1 cellular context compared by ENCODE assay signal in the genomic region with DNA sequence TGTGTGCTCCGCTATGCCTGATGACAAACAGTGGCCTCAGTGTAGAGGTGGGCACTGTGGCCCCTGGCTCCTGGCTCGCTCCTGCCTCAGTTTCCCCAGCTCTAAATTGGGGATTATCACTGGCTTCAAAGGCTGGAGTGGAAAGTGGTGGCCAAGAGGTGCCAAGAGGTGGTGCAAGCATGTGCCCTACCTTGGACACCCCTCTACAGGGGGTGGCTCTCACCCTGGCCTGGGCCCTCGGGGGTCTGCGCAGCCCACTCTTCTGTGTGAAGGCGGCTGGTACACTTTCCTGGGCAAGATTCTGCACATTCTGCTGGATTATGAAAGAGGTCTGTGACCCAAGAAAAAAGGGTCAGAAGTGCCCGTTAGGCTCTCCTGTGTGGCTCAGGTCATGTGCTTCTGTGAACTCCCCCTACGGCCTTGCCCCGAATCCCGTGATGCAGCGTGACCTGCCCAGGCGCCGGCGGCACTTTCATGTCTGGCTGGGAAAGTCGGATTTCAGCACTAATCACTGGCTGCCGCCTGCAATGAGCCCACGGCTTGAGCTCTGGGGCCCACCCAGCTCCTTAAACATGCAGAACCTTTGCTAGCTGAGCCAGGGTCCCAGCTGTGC.
A peak's percentile ranks its signal among the peaks of the same experiment; 100 is the strongest.
TF ChIP-seq lines count a peak whose summit lies in the region.

No MANE protein-coding gene starts in this region.

TF ChIP-seq in HepG2, 621 proteins besides CTCF, POLR2A, EP300 and RAD21 (continued from another document and continues in another):
- TF ChIP-seq ARNT2 (CRISPR knock-in tag; IDR thresholded peaks at IDR 0.05; ENCODE audit: low read depth) (peak; percentile 66; the same call in 1 of the 2 replicates), ZNF724P (CRISPR knock-in tag; IDR thresholded peaks at IDR 0.05; ENCODE audit: borderline replicate concordance) (peak; percentile 56; the same call in 1 of the 2 replicates), ZNF788 (CRISPR knock-in tag; IDR thresholded peaks at IDR 0.05; ENCODE audit: borderline replicate concordance) (peak; percentile 74; the same call in 1 of the 2 replicates), MIXL1 (CRISPR knock-in tag; IDR thresholded peaks at IDR 0.05) (peak; percentile 66), HOXD1 (CRISPR knock-in tag; IDR thresholded peaks at IDR 0.05) (peak; percentile 79; the same call in 1 of the 2 replicates), YEATS4 (CRISPR knock-in tag; IDR thresholded peaks at IDR 0.05; ENCODE audit: borderline replicate concordance) (peak; percentile 68; the same call in 1 of the 2 replicates), CBX5 (CRISPR knock-in tag; IDR thresholded peaks at IDR 0.05; ENCODE audit: borderline replicate concordance) (peak; percentile 21; the same call in 1 of the 2 replicates), MED13 (CRISPR knock-in tag; IDR thresholded peaks at IDR 0.05) (peak; percentile 98), ZNF335 (CRISPR knock-in tag; IDR thresholded peaks at IDR 0.05) (0 out of 2 replicates have a peak, but pooled peaks have one; percentile 42), ESRRA (CRISPR knock-in tag; IDR thresholded peaks at IDR 0.05; ENCODE audit: low read depth) (peak; percentile 62), DMAP1 (CRISPR knock-in tag; IDR thresholded peaks at IDR 0.05) (peak; percentile 83), HNRNPLL (IDR thresholded peaks at IDR 0.05; ENCODE audit: low read depth, low read length, poor library complexity, severe bottlenecking) (peak; percentile 48), TBX2 (CRISPR knock-in tag; IDR thresholded peaks at IDR 0.05; ENCODE audit: borderline replicate concordance) (peak; percentile 90), CBFB (CRISPR knock-in tag; IDR thresholded peaks at IDR 0.05) (peak; percentile 67), PHF8 (CRISPR knock-in tag; IDR thresholded peaks at IDR 0.05) (0 out of 2 replicates have a peak, but pooled peaks have one; percentile 32), KDM2A (CRISPR knock-in tag; IDR thresholded peaks at IDR 0.05; ENCODE audit: borderline replicate concordance, low read depth) (peak; percentile 81), TBL1XR1 (IDR thresholded peaks at IDR 0.05; ENCODE audit: borderline replicate concordance, low read length, partially characterized antibody) (peak; percentile 47), MIER2 (CRISPR knock-in tag; IDR thresholded peaks at IDR 0.05) (peak; percentile 39; the same call in 1 of the 2 replicates), NCOA2 (CRISPR knock-in tag; IDR thresholded peaks at IDR 0.05) (peak; percentile 95), NR2C2 (CRISPR knock-in tag; IDR thresholded peaks at IDR 0.05; ENCODE audit: borderline replicate concordance) (peak; percentile 85), ZNF160 (CRISPR knock-in tag; IDR thresholded peaks at IDR 0.05) (peak; percentile 64; the same call in 1 of the 2 replicates), ZNF746 (CRISPR knock-in tag; IDR thresholded peaks at IDR 0.05) (peak; percentile 69; the same call in 1 of the 2 replicates), ZMYM4 (CRISPR knock-in tag; IDR thresholded peaks at IDR 0.05) (peak; percentile 43; the same call in 1 of the 2 replicates), THAP11 (CRISPR knock-in tag; IDR thresholded peaks at IDR 0.05) (peak; percentile 71), NFKBIZ (CRISPR knock-in tag; IDR thresholded peaks at IDR 0.05) (0 out of 2 replicates have a peak, but pooled peaks have one; percentile 44)
- TF ChIP-seq, protein P1, sequence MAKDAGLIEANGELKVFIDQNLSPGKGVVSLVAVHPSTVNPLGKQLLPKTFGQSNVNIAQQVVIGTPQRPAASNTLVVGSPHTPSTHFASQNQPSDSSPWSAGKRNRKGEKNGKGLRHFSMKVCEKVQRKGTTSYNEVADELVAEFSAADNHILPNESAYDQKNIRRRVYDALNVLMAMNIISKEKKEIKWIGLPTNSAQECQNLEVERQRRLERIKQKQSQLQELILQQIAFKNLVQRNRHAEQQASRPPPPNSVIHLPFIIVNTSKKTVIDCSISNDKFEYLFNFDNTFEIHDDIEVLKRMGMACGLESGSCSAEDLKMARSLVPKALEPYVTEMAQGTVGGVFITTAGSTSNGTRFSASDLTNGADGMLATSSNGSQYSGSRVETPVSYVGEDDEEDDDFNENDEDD (CRISPR knock-in tag; IDR thresholded peaks at IDR 0.05; ENCODE audit: borderline replicate concordance), result peak; percentile 62; the same call in 1 of the 2 replicates
- TF ChIP-seq, protein P2, sequence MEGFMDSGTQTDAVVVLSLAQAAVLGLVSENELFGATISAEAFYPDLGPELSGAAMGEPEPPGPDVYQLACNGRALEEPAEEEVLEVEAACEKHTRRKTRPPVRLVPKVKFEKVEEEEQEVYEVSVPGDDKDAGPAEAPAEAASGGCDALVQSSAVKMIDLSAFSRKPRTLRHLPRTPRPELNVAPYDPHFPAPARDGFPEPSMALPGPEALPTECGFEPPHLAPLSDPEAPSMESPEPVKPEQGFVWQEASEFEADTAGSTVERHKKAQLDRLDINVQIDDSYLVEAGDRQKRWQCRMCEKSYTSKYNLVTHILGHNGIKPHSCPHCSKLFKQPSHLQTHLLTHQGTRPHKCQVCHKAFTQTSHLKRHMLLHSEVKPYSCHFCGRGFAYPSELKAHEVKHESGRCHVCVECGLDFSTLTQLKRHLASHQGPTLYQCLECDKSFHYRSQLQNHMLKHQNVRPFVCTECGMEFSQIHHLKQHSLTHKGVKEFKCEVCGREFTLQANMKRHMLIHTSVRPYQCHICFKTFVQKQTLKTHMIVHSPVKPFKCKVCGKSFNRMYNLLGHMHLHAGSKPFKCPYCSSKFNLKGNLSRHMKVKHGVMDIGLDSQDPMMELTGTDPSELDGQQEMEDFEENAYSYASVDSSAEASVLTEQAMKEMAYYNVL (CRISPR knock-in tag; IDR thresholded peaks at IDR 0.05; ENCODE audit: borderline replicate concordance), result 0 out of 2 replicates have a peak, but pooled peaks have one; percentile 62
- TF ChIP-seq, protein P3, sequence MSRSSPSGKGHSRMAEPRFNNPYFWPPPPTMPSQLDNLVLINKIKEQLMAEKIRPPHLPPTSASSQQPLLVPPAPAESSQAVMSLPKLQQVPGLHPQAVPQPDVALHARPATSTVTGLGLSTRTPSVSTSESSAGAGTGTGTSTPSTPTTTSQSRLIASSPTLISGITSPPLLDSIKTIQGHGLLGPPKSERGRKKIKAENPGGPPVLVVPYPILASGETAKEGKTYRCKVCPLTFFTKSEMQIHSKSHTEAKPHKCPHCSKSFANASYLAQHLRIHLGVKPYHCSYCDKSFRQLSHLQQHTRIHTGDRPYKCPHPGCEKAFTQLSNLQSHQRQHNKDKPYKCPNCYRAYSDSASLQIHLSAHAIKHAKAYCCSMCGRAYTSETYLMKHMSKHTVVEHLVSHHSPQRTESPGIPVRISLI (CRISPR knock-in tag; IDR thresholded peaks at IDR 0.05; ENCODE audit: borderline replicate concordance), result peak; percentile 68; the same call in 1 of the 2 replicates
- TF ChIP-seq, protein P4, sequence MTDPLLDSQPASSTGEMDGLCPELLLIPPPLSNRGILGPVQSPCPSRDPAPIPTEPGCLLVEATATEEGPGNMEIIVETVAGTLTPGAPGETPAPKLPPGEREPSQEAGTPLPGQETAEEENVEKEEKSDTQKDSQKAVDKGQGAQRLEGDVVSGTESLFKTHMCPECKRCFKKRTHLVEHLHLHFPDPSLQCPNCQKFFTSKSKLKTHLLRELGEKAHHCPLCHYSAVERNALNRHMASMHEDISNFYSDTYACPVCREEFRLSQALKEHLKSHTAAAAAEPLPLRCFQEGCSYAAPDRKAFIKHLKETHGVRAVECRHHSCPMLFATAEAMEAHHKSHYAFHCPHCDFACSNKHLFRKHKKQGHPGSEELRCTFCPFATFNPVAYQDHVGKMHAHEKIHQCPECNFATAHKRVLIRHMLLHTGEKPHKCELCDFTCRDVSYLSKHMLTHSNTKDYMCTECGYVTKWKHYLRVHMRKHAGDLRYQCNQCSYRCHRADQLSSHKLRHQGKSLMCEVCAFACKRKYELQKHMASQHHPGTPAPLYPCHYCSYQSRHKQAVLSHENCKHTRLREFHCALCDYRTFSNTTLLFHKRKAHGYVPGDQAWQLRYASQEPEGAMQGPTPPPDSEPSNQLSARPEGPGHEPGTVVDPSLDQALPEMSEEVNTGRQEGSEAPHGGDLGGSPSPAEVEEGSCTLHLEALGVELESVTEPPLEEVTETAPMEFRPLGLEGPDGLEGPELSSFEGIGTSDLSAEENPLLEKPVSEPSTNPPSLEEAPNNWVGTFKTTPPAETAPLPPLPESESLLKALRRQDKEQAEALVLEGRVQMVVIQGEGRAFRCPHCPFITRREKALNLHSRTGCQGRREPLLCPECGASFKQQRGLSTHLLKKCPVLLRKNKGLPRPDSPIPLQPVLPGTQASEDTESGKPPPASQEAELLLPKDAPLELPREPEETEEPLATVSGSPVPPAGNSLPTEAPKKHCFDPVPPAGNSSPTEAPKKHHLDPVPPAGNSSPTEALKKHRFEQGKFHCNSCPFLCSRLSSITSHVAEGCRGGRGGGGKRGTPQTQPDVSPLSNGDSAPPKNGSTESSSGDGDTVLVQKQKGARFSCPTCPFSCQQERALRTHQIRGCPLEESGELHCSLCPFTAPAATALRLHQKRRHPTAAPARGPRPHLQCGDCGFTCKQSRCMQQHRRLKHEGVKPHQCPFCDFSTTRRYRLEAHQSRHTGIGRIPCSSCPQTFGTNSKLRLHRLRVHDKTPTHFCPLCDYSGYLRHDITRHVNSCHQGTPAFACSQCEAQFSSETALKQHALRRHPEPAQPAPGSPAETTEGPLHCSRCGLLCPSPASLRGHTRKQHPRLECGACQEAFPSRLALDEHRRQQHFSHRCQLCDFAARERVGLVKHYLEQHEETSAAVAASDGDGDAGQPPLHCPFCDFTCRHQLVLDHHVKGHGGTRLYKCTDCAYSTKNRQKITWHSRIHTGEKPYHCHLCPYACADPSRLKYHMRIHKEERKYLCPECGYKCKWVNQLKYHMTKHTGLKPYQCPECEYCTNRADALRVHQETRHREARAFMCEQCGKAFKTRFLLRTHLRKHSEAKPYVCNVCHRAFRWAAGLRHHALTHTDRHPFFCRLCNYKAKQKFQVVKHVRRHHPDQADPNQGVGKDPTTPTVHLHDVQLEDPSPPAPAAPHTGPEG (CRISPR knock-in tag; IDR thresholded peaks at IDR 0.05), result peak; percentile 63; the same call in 1 of the 2 replicates
- TF ChIP-seq, protein P5, sequence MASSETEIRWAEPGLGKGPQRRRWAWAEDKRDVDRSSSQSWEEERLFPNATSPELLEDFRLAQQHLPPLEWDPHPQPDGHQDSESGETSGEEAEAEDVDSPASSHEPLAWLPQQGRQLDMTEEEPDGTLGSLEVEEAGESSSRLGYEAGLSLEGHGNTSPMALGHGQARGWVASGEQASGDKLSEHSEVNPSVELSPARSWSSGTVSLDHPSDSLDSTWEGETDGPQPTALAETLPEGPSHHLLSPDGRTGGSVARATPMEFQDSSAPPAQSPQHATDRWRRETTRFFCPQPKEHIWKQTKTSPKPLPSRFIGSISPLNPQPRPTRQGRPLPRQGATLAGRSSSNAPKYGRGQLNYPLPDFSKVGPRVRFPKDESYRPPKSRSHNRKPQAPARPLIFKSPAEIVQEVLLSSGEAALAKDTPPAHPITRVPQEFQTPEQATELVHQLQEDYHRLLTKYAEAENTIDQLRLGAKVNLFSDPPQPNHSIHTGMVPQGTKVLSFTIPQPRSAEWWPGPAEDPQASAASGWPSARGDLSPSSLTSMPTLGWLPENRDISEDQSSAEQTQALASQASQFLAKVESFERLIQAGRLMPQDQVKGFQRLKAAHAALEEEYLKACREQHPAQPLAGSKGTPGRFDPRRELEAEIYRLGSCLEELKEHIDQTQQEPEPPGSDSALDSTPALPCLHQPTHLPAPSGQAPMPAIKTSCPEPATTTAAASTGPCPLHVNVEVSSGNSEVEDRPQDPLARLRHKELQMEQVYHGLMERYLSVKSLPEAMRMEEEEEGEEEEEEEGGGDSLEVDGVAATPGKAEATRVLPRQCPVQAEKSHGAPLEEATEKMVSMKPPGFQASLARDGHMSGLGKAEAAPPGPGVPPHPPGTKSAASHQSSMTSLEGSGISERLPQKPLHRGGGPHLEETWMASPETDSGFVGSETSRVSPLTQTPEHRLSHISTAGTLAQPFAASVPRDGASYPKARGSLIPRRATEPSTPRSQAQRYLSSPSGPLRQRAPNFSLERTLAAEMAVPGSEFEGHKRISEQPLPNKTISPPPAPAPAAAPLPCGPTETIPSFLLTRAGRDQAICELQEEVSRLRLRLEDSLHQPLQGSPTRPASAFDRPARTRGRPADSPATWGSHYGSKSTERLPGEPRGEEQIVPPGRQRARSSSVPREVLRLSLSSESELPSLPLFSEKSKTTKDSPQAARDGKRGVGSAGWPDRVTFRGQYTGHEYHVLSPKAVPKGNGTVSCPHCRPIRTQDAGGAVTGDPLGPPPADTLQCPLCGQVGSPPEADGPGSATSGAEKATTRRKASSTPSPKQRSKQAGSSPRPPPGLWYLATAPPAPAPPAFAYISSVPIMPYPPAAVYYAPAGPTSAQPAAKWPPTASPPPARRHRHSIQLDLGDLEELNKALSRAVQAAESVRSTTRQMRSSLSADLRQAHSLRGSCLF (CRISPR knock-in tag; IDR thresholded peaks at IDR 0.05; ENCODE audit: borderline replicate concordance), result 0 out of 2 replicates have a peak, but pooled peaks have one; percentile 47
- TF ChIP-seq, protein P6, sequence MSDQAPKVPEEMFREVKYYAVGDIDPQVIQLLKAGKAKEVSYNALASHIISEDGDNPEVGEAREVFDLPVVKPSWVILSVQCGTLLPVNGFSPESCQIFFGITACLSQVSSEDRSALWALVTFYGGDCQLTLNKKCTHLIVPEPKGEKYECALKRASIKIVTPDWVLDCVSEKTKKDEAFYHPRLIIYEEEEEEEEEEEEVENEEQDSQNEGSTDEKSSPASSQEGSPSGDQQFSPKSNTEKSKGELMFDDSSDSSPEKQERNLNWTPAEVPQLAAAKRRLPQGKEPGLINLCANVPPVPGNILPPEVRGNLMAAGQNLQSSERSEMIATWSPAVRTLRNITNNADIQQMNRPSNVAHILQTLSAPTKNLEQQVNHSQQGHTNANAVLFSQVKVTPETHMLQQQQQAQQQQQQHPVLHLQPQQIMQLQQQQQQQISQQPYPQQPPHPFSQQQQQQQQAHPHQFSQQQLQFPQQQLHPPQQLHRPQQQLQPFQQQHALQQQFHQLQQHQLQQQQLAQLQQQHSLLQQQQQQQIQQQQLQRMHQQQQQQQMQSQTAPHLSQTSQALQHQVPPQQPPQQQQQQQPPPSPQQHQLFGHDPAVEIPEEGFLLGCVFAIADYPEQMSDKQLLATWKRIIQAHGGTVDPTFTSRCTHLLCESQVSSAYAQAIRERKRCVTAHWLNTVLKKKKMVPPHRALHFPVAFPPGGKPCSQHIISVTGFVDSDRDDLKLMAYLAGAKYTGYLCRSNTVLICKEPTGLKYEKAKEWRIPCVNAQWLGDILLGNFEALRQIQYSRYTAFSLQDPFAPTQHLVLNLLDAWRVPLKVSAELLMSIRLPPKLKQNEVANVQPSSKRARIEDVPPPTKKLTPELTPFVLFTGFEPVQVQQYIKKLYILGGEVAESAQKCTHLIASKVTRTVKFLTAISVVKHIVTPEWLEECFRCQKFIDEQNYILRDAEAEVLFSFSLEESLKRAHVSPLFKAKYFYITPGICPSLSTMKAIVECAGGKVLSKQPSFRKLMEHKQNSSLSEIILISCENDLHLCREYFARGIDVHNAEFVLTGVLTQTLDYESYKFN (CRISPR knock-in tag; conservative IDR thresholded peaks at IDR 0.05), result peak; percentile 79
- TF ChIP-seq, protein P7, sequence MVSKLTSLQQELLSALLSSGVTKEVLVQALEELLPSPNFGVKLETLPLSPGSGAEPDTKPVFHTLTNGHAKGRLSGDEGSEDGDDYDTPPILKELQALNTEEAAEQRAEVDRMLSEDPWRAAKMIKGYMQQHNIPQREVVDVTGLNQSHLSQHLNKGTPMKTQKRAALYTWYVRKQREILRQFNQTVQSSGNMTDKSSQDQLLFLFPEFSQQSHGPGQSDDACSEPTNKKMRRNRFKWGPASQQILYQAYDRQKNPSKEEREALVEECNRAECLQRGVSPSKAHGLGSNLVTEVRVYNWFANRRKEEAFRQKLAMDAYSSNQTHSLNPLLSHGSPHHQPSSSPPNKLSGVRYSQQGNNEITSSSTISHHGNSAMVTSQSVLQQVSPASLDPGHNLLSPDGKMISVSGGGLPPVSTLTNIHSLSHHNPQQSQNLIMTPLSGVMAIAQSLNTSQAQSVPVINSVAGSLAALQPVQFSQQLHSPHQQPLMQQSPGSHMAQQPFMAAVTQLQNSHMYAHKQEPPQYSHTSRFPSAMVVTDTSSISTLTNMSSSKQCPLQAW (CRISPR knock-in tag; IDR thresholded peaks at IDR 0.05), result 0 out of 2 replicates have a peak, but pooled peaks have one; percentile 33
